ENCODE assay signal across 12 cellular contexts in genomic region chr14:52844262-52845060, GRCh38. TPM values are rescaled to one million over a fixed set of nuclear protein-coding genes. Genes with fewer than 3 reads are reported as not detected.
DNase-seq lines count a peak whose midpoint lies in the region; ATAC-seq, FAIRE-seq and TF ChIP-seq lines count a peak whose summit lies in the region.
"Had no signal": no experiment of that assay in that cellular context is flagged by ENCODE, and none has a peak within 500 bp of the region (broad histone marks: within the 10 kb centered on the region; RNA-seq: fewer than 3 reads in every experiment).

No MANE protein-coding gene starts in this region.

- peaks cover 10% of the 10 kb centered on the region for H3K27me3 Mint-ChIP-seq in neural progenitor cell (ENCODE audit: insufficient read depth, low read depth)

- FAIRE-seq in RCC 7860 (lab: Jason Lieb, UNC), result no peak

- H3K9me3 ChIP-seq in neural progenitor cell (ENCODE audit: low read depth) (no peaks in the 10 kb centered on the region), aorta (ENCODE audit: control insufficient read depth, low read length) (no peaks in the 10 kb centered on the region)

- peaks cover 12% of the 10 kb centered on the region for H3F3A ChIP-seq in neural progenitor cell (ENCODE audit: low read depth)

- no peaks in the 10 kb centered on the region for H3K36me3 Mint-ChIP-seq in neural progenitor cell

- H3K4me1 ChIP-seq in neural progenitor cell (peaks cover 12% of the 10 kb centered on the region), aorta (ENCODE audit: control insufficient read depth in 1 of 2, insufficient read depth in 2 of 2, low read length in 2 of 2) (no peaks in the 10 kb centered on the region)

- H3K27ac ChIP-seq in neural progenitor cell, result no peak overlapping the region
- peak overlapping the region; percentile 46 to 83 for H3K27ac ChIP-seq in aorta (ENCODE audit: low read depth in 1 of 2, low read length in 2 of 2)
- H3K27ac ChIP-seq: cardiac muscle cell had no signal

- TF ChIP-seq CTCF in fibroblast of villous mesenchyme (IDR thresholded peaks at IDR 0.05; ENCODE audit: insufficient read depth, low read depth, low read length) (no peak), neural progenitor cell (IDR thresholded peaks at IDR 0.05) (no peak)

- no peak overlapping the region for H3K4me2 ChIP-seq in neural progenitor cell

- H3K36me3 ChIP-seq in neural progenitor cell (no peaks in the 10 kb centered on the region), aorta (ENCODE audit: control insufficient read depth in 1 of 2, insufficient read depth in 2 of 2, low read length in 1 of 2) (no peaks in the 10 kb centered on the region)
- H3K36me3 ChIP-seq: cardiac muscle cell had no signal

- no peak overlapping the region for H3K4me3 Mint-ChIP-seq in neural progenitor cell

- peaks cover 5% of the 10 kb centered on the region for H3K9me3 Mint-ChIP-seq in neural progenitor cell

- H3K9ac ChIP-seq in neural progenitor cell, result no peak overlapping the region

- H3K4me1 Mint-ChIP-seq in neural progenitor cell, result peaks cover 16% of the 10 kb centered on the region

- ATAC-seq in Right ventricle myocardium inferior, result peak; percentile 62
- peak; percentile 51 for ATAC-seq in aorta (ENCODE audit: low FRiP score)

- H3K27ac Mint-ChIP-seq in neural progenitor cell, result no peak overlapping the region

- no peaks in the 10 kb centered on the region for H4K20me1 ChIP-seq in neural progenitor cell (ENCODE audit: low read depth)

- DNase-seq in Right ventricle myocardium inferior (ENCODE audit: missing footprints), result no peak
- DNase-seq in cardiac septum (ENCODE audit: low spot score), result no peak
- DNase-seq in fibroblast of villous mesenchyme (ENCODE audit: low read depth), result peak; percentile 33
- DNase-seq in neural progenitor cell (ENCODE audit: low spot score), result peak; percentile 33
- no peak for DNase-seq in aorta
- no peak for DNase-seq in NCI-H526 (lab: John Stamatoyannopoulos, UW)
- DNase-seq in RCC 7860 (ENCODE audit: low spot score), result no peak
- no peak for DNase-seq in mesenteric fat pad (ENCODE audit: low spot score)
- DNase-seq: activated T-cell treated with anti-CD3 and anti-CD28 coated beads for 4 hours, KG1, NCI-H524 had no signal

- no peak overlapping the region for H3K4me3 ChIP-seq in fibroblast of villous mesenchyme (ENCODE audit: low read depth, low read length)
- H3K4me3 ChIP-seq in neural progenitor cell, result no peak overlapping the region
- no peak overlapping the region for H3K4me3 ChIP-seq in aorta (ENCODE audit: low read length in 2 of 2)
- H3K4me3 ChIP-seq: cardiac muscle cell had no signal

- 2 to 4% methylated on average over 6 of the region's 6 CpGs for WGBS in aorta, 2 donors

- peak overlapping the region; percentile 44 for H2AFZ ChIP-seq in neural progenitor cell (replicated peaks)

- H3K79me2 ChIP-seq in neural progenitor cell (ENCODE audit: low read depth), result no peaks in the 10 kb centered on the region

- intact Hi-C loops in Right ventricle myocardium inferior (cut with DNase I) (loop anchor here (5.0 kb wide), 1 partner anchor 108 kb away; the partner anchor contains the start of gene FERMT2), cardiac septum (cut with DNase I) (loop anchor here (5.0 kb wide), 1 partner anchor 108 kb away; the partner anchor contains the start of gene FERMT2), aorta (cut with DNase I) (no loop called here)

- H3K27me3 ChIP-seq in neural progenitor cell (no peaks in the 10 kb centered on the region), aorta (ENCODE audit: control insufficient read depth in 1 of 2, insufficient read depth in 2 of 2, low read length in 1 of 2) (no peaks in the 10 kb centered on the region)
- H3K27me3 ChIP-seq: cardiac muscle cell had no signal

RNA-seq across cellular contexts. Expression of gene GNPNAT1, which starts 53.1 kb away (rescaled TPM):
- total RNA-seq in Right ventricle myocardium inferior (5.2 TPM), cardiac septum (7.7 TPM), fibroblast of villous mesenchyme (23.8 and 31.1 TPM in 2 replicates), neural progenitor cell (ENCODE audit: low replicate concordance) (33.0 and 41.8 TPM in 2 replicates), aorta (10 to 100 TPM; 17.6 to 32.4 TPM), mesenteric fat pad (26.7 TPM)
- polyA plus RNA-seq in aorta, result 10 to 100 TPM in 1 of 2 donors, 1 to 10 TPM in 1; 9.8 to 16.3 TPM

Comparison
In these comparisons a context has a peak if more than half of its experiments do, and no peak if none do; other contexts are left out.
1. DNase-seq: peak in fibroblast of villous mesenchyme (single experiment) and neural progenitor cell (single experiment); none in Right ventricle myocardium inferior (single experiment), cardiac septum (single experiment), aorta (0 of 2), NCI-H526 (0 of 2), RCC 7860 (single experiment) and mesenteric fat pad (single experiment).
2. intact Hi-C loops: an anchor here in Right ventricle myocardium inferior (5.0 kb wide) and cardiac septum (5.0 kb wide); none called in aorta.